8 cellular contexts compared by ENCODE assay signal in genomic region chr15:67125589-67126502, GRCh38.
DNase-seq lines count a peak whose midpoint lies in the region; ATAC-seq, FAIRE-seq and TF ChIP-seq lines count a peak whose summit lies in the region.

No MANE protein-coding gene starts in this region.

- H3K9me3 ChIP-seq in thyroid gland = no peaks in the 10 kb centered on the region

- no peaks in the 10 kb centered on the region for H3K36me3 ChIP-seq in thyroid gland

- H3K27me3 ChIP-seq in layer of hippocampus (ENCODE audit: control insufficient read depth, insufficient read depth, low read length) (no peaks in the 10 kb centered on the region), thyroid gland (no peaks in the 10 kb centered on the region)

- peak overlapping the region; percentile 29 for H3K4me3 ChIP-seq in AG04449 (ENCODE audit: low read depth, low read length)
- no peak overlapping the region for H3K4me3 ChIP-seq in thyroid gland (replicated peaks in 1 of 3)

- WGBS in thyroid gland, 2 donors = 83 to 86% methylated on average over 20 of the region's 20 CpGs

- H3K27ac ChIP-seq in layer of hippocampus (ENCODE audit: low read depth, low read length) (peak overlapping the region; percentile 55), thyroid gland (peak overlapping the region; percentile 41 to 59 (median 46))

- intact Hi-C loops in thyroid gland (cut with DNase I) = no loop called here

- CTCF ChIA-PET in AG04449 (lab: Yijun Ruan, JAX) = interaction anchor here (0.8 to 2.0 kb wide), 4 partner anchors 9 to 179 kb away, joined by 3 to 7 read pairs (median 4); no protein-coding TSS in a partner anchor

- no peak for FAIRE-seq in HTR-8/SVneo (lab: Jason Lieb, UNC)

- POLR2A ChIA-PET in AG04449 (lab: Yijun Ruan, JAX) = interaction anchor here (0.7 to 1.4 kb wide), 10 partner anchors 17 to 1215 kb away, joined by 3 to 5 read pairs (median 3); partner anchors contain the start of gene SMAD3

- no peak for TF ChIP-seq CTCF in AG04449 (IDR thresholded peaks at IDR 0.05; ENCODE audit: insufficient read depth, low read length, missing control alignments)
- TF ChIP-seq CTCF in thyroid gland (IDR thresholded peaks at IDR 0.05) = no peak

- peak; percentile 97 for DNase-seq in AG04449 (ENCODE audit: low read depth, low spot score)
- peak; percentile 96 for DNase-seq in HTR-8/SVneo (ENCODE audit: insufficient read length, low spot score)
- DNase-seq in astrocyte of the hippocampus (ENCODE audit: low read depth, low spot score) = peak; percentile 81
- no peak for DNase-seq in thyroid gland
- no peak for DNase-seq in GDM1 (lab: John Stamatoyannopoulos, UW)
- DNase-seq in foreskin melanocyte = no peak

- H3K4me1 ChIP-seq in thyroid gland = peaks cover 38 to 79% of the 10 kb centered on the region in 2 donors

- no peak for TF ChIP-seq POLR2A in thyroid gland (IDR thresholded peaks at IDR 0.05)

- ATAC-seq in HG03175 (IDR thresholded peaks at IDR 0.05; ENCODE audit: unreplicated experiment) = no peak

Comparison
In these comparisons a context has a peak if more than half of its experiments do, and no peak if none do; other contexts are left out.
1. DNase-seq: peak in AG04449 (single experiment), HTR-8/SVneo (single experiment) and astrocyte of the hippocampus (single experiment); none in thyroid gland (0 of 2), GDM1 (single experiment) and foreskin melanocyte (single experiment).